8 cellular contexts compared by ENCODE assay signal in the genomic region with DNA sequence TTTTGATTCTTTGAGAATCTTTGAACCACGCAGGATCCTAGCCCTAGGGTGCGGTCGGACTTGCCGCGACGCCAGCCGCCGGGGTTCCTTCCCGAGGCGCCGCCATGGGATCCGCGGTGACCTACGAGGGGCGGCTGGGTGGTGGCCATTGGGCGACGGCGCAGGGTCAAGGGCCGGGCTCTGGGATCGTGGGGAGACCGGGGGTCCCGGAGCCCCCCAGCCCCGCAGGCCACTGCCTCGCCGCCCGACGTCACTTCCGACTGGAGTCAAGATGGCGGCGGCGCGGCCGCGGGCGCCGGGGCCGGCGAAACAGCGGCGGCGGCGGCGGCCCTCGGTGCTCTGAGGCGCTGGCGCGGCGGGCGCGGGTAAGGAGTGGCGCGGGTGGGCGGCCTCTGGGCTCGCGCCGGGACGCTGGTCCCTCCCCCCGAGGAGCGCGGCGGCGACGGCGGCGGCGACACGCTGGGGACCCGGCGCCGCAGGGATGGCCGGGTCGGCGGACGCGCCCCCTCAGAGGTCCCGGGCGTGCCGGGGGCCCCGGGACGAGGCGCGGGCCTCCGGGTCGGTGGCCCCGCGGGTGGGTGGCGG.
A peak's percentile ranks its signal among the peaks of the same experiment; 100 is the strongest.
DNase-seq lines count a peak whose midpoint lies in the region; TF ChIP-seq lines count a peak whose summit lies in the region.

A gene with protein sequence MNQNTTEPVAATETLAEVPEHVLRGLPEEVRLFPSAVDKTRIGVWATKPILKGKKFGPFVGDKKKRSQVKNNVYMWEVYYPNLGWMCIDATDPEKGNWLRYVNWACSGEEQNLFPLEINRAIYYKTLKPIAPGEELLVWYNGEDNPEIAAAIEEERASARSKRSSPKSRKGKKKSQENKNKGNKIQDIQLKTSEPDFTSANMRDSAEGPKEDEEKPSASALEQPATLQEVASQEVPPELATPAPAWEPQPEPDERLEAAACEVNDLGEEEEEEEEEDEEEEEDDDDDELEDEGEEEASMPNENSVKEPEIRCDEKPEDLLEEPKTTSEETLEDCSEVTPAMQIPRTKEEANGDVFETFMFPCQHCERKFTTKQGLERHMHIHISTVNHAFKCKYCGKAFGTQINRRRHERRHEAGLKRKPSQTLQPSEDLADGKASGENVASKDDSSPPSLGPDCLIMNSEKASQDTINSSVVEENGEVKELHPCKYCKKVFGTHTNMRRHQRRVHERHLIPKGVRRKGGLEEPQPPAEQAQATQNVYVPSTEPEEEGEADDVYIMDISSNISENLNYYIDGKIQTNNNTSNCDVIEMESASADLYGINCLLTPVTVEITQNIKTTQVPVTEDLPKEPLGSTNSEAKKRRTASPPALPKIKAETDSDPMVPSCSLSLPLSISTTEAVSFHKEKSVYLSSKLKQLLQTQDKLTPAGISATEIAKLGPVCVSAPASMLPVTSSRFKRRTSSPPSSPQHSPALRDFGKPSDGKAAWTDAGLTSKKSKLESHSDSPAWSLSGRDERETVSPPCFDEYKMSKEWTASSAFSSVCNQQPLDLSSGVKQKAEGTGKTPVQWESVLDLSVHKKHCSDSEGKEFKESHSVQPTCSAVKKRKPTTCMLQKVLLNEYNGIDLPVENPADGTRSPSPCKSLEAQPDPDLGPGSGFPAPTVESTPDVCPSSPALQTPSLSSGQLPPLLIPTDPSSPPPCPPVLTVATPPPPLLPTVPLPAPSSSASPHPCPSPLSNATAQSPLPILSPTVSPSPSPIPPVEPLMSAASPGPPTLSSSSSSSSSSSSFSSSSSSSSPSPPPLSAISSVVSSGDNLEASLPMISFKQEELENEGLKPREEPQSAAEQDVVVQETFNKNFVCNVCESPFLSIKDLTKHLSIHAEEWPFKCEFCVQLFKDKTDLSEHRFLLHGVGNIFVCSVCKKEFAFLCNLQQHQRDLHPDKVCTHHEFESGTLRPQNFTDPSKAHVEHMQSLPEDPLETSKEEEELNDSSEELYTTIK (N-terminal part only) (plus strand): TSS at position 253 of the 585 bp plus-strand sequence. CDS start 15,418 bp downstream, outside the sequence.

- H3K9ac ChIP-seq in mucosa of stomach (ENCODE audit: low read length), result peak within 1 kb of the TSS; percentile 78

- DNase-seq in GM12864 (ENCODE audit: low read depth), result no peak
- peak; percentile 32 for DNase-seq in HCEC 1CT
- peak; percentile 77 for DNase-seq in NCI-H2227 (lab: John Stamatoyannopoulos, UW; ENCODE audit: unreplicated experiment)
- DNase-seq in activated CD8-positive, alpha-beta memory T cell treated with anti-CD3 and anti-CD28 coated beads, Interleukin-2, amount 50 U/mL, for 48 hours, result peak; percentile 84
- no peak for DNase-seq in epithelial cell of prostate (ENCODE audit: low read depth, low spot score)
- DNase-seq in stimulated activated CD8-positive, alpha-beta memory T cell treated with anti-CD3 and anti-CD28 coated beads, Interleukin-7, amount 100 ng/mL, for 1 hour (ENCODE audit: low read depth in 2 of 2), result peak; percentile 19 to 21
- DNase-seq in LoVo (ENCODE audit: low spot score), result no peak

- H3K4me1 ChIP-seq in mucosa of stomach (ENCODE audit: control insufficient read depth, insufficient read depth, low read length), result peaks cover 5% of the 10 kb centered on the region

- no peak for TF ChIP-seq CTCF in GM12864 (IDR thresholded peaks at IDR 0.05; ENCODE audit: low read depth, low read length, missing control alignments)

- H3K27ac ChIP-seq in epithelial cell of prostate, result peak within 1 kb of the TSS; percentile 61

- H3K4me3 ChIP-seq in GM12864 (ENCODE audit: low read depth, low read length), result peak within 1 kb of the TSS; percentile 89
- peak within 1 kb of the TSS; percentile 10 for H3K4me3 ChIP-seq in mucosa of stomach (ENCODE audit: low read length)

- peaks cover 4% of the 10 kb centered on the region for H3K27me3 ChIP-seq in mucosa of stomach (ENCODE audit: control insufficient read depth, insufficient read depth, low read length)

- H3K36me3 ChIP-seq in mucosa of stomach (ENCODE audit: control insufficient read depth, insufficient read depth, low read length), result no peaks in the 10 kb centered on the region

- H3K9me3 ChIP-seq in mucosa of stomach (ENCODE audit: control insufficient read depth, low read length), result no peaks in the 10 kb centered on the region

Comparison
In these comparisons a context has a peak if more than half of its experiments do, and no peak if none do; other contexts are left out.
1. DNase-seq: peak in HCEC 1CT (single experiment), NCI-H2227 (single experiment), activated CD8-positive, alpha-beta memory T cell treated with anti-CD3 and anti-CD28 coated beads, Interleukin-2, amount 50 U/mL, for 48 hours (single experiment) and stimulated activated CD8-positive, alpha-beta memory T cell treated with anti-CD3 and anti-CD28 coated beads, Interleukin-7, amount 100 ng/mL, for 1 hour (2 of 2); none in GM12864 (single experiment), epithelial cell of prostate (single experiment) and LoVo (single experiment).